ENCODE assay signal across 1 cellular context in genomic region chr14:73888971-73889370, GRCh38.
TF ChIP-seq lines count a peak whose summit lies in the region.

No MANE protein-coding gene starts in this region.

TF ChIP-seq in endothelial cell of umbilical vein, 7 proteins besides CTCF, POLR2A, EP300 and RAD21:
- TF ChIP-seq POLR2AphosphoS5 (IDR thresholded peaks at IDR 0.05; ENCODE audit: insufficient read depth, low read depth, low read length), result no peak
TF ChIP-seq in endothelial cell of umbilical vein: peak in this region for 0.
